Comparison of ENCODE assay signal across 1 cellular context in the genomic region with DNA sequence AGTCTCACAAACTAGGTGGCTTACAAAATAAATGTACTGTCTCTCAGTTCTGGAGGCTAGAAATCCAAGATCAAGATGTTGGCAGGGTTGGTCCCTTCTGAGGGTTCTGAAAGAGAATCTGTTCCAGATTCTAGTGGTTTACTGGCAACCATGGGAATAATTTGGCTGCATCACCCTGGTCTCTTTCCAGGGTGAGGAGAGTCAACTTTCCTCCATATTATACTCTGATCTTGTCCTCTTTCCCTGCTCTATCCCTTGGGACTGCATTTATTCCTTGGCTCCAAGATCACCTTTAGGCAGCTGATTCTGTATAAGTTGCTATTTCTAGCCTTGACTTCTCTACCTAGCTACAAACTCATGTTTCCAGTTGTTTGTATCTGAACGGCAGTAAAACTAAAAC.
TF ChIP-seq lines count a peak whose summit lies in the region.

No MANE protein-coding gene starts in this region.

TF ChIP-seq in K562, 482 proteins besides CTCF, POLR2A, EP300 and RAD21 (continued from another document):
- TF ChIP-seq EZH2 (IDR thresholded peaks at IDR 0.05; ENCODE audit: borderline replicate concordance, low read depth, low read length) (no peak), HDAC3 (IDR thresholded peaks at IDR 0.05; ENCODE audit: borderline replicate concordance, partially characterized antibody) (no peak), MTA1 (IDR thresholded peaks at IDR 0.05; ENCODE audit: borderline replicate concordance) (no peak), PURB (CRISPR knock-in tag; IDR thresholded peaks at IDR 0.05; ENCODE audit: low read depth) (no peak), RFX5 (IDR thresholded peaks at IDR 0.05; ENCODE audit: low read depth, low read length) (no peak), ZNF316 (IDR thresholded peaks at IDR 0.05) (no peak), ZNF347 (CRISPR knock-in tag; IDR thresholded peaks at IDR 0.05; ENCODE audit: low read depth) (no peak), ZNF282 (CRISPR knock-in tag; IDR thresholded peaks at IDR 0.05) (no peak), TCFL5 (CRISPR knock-in tag; conservative IDR thresholded peaks at IDR 0.05) (no peak), HNRNPL (IDR thresholded peaks at IDR 0.05; ENCODE audit: low read depth, low read length) (no peak), MBD2 (IDR thresholded peaks at IDR 0.05; ENCODE audit: borderline replicate concordance, low read depth) (no peak)
- TF ChIP-seq, protein P1, sequence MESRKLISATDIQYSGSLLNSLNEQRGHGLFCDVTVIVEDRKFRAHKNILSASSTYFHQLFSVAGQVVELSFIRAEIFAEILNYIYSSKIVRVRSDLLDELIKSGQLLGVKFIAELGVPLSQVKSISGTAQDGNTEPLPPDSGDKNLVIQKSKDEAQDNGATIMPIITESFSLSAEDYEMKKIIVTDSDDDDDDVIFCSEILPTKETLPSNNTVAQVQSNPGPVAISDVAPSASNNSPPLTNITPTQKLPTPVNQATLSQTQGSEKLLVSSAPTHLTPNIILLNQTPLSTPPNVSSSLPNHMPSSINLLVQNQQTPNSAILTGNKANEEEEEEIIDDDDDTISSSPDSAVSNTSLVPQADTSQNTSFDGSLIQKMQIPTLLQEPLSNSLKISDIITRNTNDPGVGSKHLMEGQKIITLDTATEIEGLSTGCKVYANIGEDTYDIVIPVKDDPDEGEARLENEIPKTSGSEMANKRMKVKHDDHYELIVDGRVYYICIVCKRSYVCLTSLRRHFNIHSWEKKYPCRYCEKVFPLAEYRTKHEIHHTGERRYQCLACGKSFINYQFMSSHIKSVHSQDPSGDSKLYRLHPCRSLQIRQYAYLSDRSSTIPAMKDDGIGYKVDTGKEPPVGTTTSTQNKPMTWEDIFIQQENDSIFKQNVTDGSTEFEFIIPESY (CRISPR knock-in tag; IDR thresholded peaks at IDR 0.05): no peak
- TF ChIP-seq, protein P2, sequence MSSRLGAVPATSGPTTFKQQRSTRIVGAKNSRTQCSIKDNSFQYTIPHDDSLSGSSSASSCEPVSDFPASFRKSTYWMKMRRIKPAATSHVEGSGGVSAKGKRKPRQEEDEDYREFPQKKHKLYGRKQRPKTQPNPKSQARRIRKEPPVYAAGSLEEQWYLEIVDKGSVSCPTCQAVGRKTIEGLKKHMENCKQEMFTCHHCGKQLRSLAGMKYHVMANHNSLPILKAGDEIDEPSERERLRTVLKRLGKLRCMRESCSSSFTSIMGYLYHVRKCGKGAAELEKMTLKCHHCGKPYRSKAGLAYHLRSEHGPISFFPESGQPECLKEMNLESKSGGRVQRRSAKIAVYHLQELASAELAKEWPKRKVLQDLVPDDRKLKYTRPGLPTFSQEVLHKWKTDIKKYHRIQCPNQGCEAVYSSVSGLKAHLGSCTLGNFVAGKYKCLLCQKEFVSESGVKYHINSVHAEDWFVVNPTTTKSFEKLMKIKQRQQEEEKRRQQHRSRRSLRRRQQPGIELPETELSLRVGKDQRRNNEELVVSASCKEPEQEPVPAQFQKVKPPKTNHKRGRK (tag; IDR thresholded peaks at IDR 0.05): no peak
